Comparison of ENCODE assay signal across 19 cellular contexts in genomic region chr17:58091024-58091567, GRCh38. TPM values are rescaled to one million over a fixed set of nuclear protein-coding genes. Genes with fewer than 3 reads are reported as not detected.
DNase-seq lines count a peak whose midpoint lies in the region; ATAC-seq lines count a peak whose summit lies in the region.
"Had no signal": no experiment of that assay in that cellular context is flagged by ENCODE, and none has a peak within 500 bp of the region (broad histone marks: within the 10 kb centered on the region; RNA-seq: fewer than 3 reads in every experiment).

No MANE protein-coding gene starts in this region.

- no peaks in the 10 kb centered on the region for H3K27me3 Mint-ChIP-seq in central memory CD8-positive, alpha-beta T cell
- H3K27me3 Mint-ChIP-seq in naive thymus-derived CD8-positive, alpha-beta T cell = no peaks in the 10 kb centered on the region

- POLR2A ChIA-PET in naive thymus-derived CD8-positive, alpha-beta T cell (lab: Charles Lee) = interaction anchor here (0.6 to 1.3 kb wide), 2 partner anchors 89 to 139 kb away, joined by 5 to 7 read pairs; no protein-coding TSS in a partner anchor

- H3K4me1 Mint-ChIP-seq in central memory CD8-positive, alpha-beta T cell = peaks cover 58% of the 10 kb centered on the region
- peaks cover 36 to 65% (median 56%) of the 10 kb centered on the region in 4 donors for H3K4me1 Mint-ChIP-seq in naive thymus-derived CD8-positive, alpha-beta T cell

- H3K4me3 Mint-ChIP-seq in central memory CD8-positive, alpha-beta T cell = no peak overlapping the region
- no peak overlapping the region for H3K4me3 Mint-ChIP-seq in naive thymus-derived CD8-positive, alpha-beta T cell
- H3K4me3 Mint-ChIP-seq: CD8-positive, alpha-beta T cell; GM23338 had no signal

- ATAC-seq in central memory CD8-positive, alpha-beta T cell (replicated peaks; ENCODE audit: extremely low read depth, poor library complexity, severe bottlenecking) = no peak
- no peak for ATAC-seq in naive thymus-derived CD8-positive, alpha-beta T cell
- ATAC-seq: CD8-positive, alpha-beta T cell; GM23338; PC-3 had no signal

- peak overlapping the region; percentile 82 for H3K27ac Mint-ChIP-seq in central memory CD8-positive, alpha-beta T cell (ENCODE audit: low read depth)
- peak overlapping the region in 7 of 10 donors; percentile 14 to 60 (median 40) for H3K27ac Mint-ChIP-seq in naive thymus-derived CD8-positive, alpha-beta T cell
- H3K27ac Mint-ChIP-seq: GM23338 had no signal

- H3K9me3 Mint-ChIP-seq in central memory CD8-positive, alpha-beta T cell = no peaks in the 10 kb centered on the region
- no peaks in the 10 kb centered on the region for H3K9me3 Mint-ChIP-seq in naive thymus-derived CD8-positive, alpha-beta T cell
- H3K9me3 Mint-ChIP-seq: CD8-positive, alpha-beta T cell; GM23338 had no signal

- peaks cover 51% of the 10 kb centered on the region for H3K36me3 Mint-ChIP-seq in central memory CD8-positive, alpha-beta T cell (ENCODE audit: insufficient read depth)
- peaks cover 0 to 89% (median 5%) of the 10 kb centered on the region in 3 donors for H3K36me3 Mint-ChIP-seq in naive thymus-derived CD8-positive, alpha-beta T cell

- DNase-seq in activated CD8-positive, alpha-beta memory T cell treated with anti-CD3 and anti-CD28 coated beads for 24 hours = peak; percentile 33
- DNase-seq in activated CD8-positive, alpha-beta memory T cell treated with anti-CD3 and anti-CD28 coated beads, Interleukin-2, amount 50 U/mL, for 48 hours = no peak
- DNase-seq in AG20443 (ENCODE audit: low spot score) (peak; percentile 5), SIG-M5 treated with dmso at 0.1 percent for 504 hours (lab: John Stamatoyannopoulos, UW; ENCODE audit: unreplicated experiment) (no peak), GDM1 (lab: John Stamatoyannopoulos, UW) (no peak)
- no peak for DNase-seq in central memory CD8-positive, alpha-beta T cell (ENCODE audit: low spot score in 2 of 2)
- no peak for DNase-seq in naive thymus-derived CD8-positive, alpha-beta T cell
- no peak for DNase-seq in stimulated activated CD4-positive, alpha-beta T cell treated with anti-CD3 and anti-CD28 coated beads, Interleukin-4, amount 100 ng/mL, for 4 hours
- DNase-seq: 8988T; CD8-positive, alpha-beta T cell; DMS79 treated with DMSO at 0.1 percent for 48 hours; NCI-H1417; NCI-H1930; NCI-H446; NCI-H69; PC-3 had no signal

RNA-seq across cellular contexts. Expression of gene DYNLL2, which starts 7.9 kb away (rescaled TPM):
- 10 to 100 TPM; 35.3 to 36.5 TPM for total RNA-seq in naive thymus-derived CD8-positive, alpha-beta T cell
- polyA plus RNA-seq in naive thymus-derived CD8-positive, alpha-beta T cell = 1 to 10 TPM; 1.1 to 1.3 (median 1.2) TPM

RNA-seq across cellular contexts. Expression of gene OR4D1, which starts 57.1 kb away (rescaled TPM):
- 1 to 10 TPM; 2.6 to 2.9 TPM for total RNA-seq in naive thymus-derived CD8-positive, alpha-beta T cell
- polyA plus RNA-seq in naive thymus-derived CD8-positive, alpha-beta T cell = 1 to 10 TPM; 1.6 to 3.0 (median 2.9) TPM
- total RNA-seq: K562, PC-3 had no signal
- polyA plus RNA-seq: BJ, K562 had no signal

Comparison
In these comparisons a context has a peak if more than half of its experiments do, and no peak if none do; other contexts are left out.
1. DNase-seq: peak in activated CD8-positive, alpha-beta memory T cell treated with anti-CD3 and anti-CD28 coated beads for 24 hours (single experiment) and AG20443 (single experiment); none in activated CD8-positive, alpha-beta memory T cell treated with anti-CD3 and anti-CD28 coated beads, Interleukin-2, amount 50 U/mL, for 48 hours (single experiment), central memory CD8-positive, alpha-beta T cell (0 of 2), naive thymus-derived CD8-positive, alpha-beta T cell (0 of 10), stimulated activated CD4-positive, alpha-beta T cell treated with anti-CD3 and anti-CD28 coated beads, Interleukin-4, amount 100 ng/mL, for 4 hours (0 of 2), SIG-M5 treated with dmso at 0.1 percent for 504 hours (single experiment) and GDM1 (single experiment).